16 cellular contexts compared by ENCODE assay signal in genomic region chr22:42116848-42117424, GRCh38. TPM values are rescaled to one million over a fixed set of nuclear protein-coding genes. Genes with fewer than 3 reads are reported as not detected.
DNase-seq lines count a peak whose midpoint lies in the region; ATAC-seq and TF ChIP-seq lines count a peak whose summit lies in the region.
"Had no signal": no experiment of that assay in that cellular context is flagged by ENCODE, and none has a peak within 500 bp of the region (broad histone marks: within the 10 kb centered on the region; RNA-seq: fewer than 3 reads in every experiment).

No MANE protein-coding gene starts in this region.

- no peak overlapping the region for H3K27ac ChIP-seq in mammary epithelial cell (ENCODE audit: insufficient read depth, low read depth, low read length)
- no peak overlapping the region for H3K27ac ChIP-seq in SU-DHL-6 (ENCODE audit: low read depth, low read length)
- H3K27ac ChIP-seq: esophagus squamous epithelium, stomach had no signal

- no peak overlapping the region for H3K4me3 ChIP-seq in mammary epithelial cell (replicated peaks in 1 of 3; ENCODE audit: insufficient read depth in 1 of 3, low read depth in 2 of 3, low read length in 3 of 3)
- H3K4me3 ChIP-seq in SU-DHL-6 (ENCODE audit: insufficient read depth, low read length, poor library complexity, severe bottlenecking): no peak overlapping the region
- H3K4me3 ChIP-seq: esophagus squamous epithelium, stomach had no signal

- POLR2A ChIA-PET in MCF 10A (lab: Yijun Ruan, JAX): interaction anchor here (0.6 to 0.9 kb wide), 3 partner anchors 24 to 326 kb away, joined by 3 to 5 read pairs (median 3); no protein-coding TSS in a partner anchor

- H3K9me3 ChIP-seq in mammary epithelial cell (replicated peaks; ENCODE audit: insufficient read depth, low read length) (peaks cover 7% of the 10 kb centered on the region), SU-DHL-6 (ENCODE audit: insufficient read depth, low read length) (peaks cover 12% of the 10 kb centered on the region; the same call in 1 of the 2 replicates)

- H3K79me2 ChIP-seq in mammary epithelial cell (ENCODE audit: insufficient read depth, low read length) (no peaks in the 10 kb centered on the region), SU-DHL-6 (ENCODE audit: insufficient read depth, low read length) (no peaks in the 10 kb centered on the region)

- in situ Hi-C loops in mammary epithelial cell (cut with MboI; ENCODE audit: low sequenced_read_pairs in 2 of 2): no loop called here

- intact Hi-C loops in MCF 10A (cut with micrococcal nuclease) (no loop called here), mammary epithelial cell (cut with micrococcal nuclease) (no loop called here)

- H3K4me2 ChIP-seq in mammary epithelial cell (ENCODE audit: insufficient read depth, low read depth, low read length) (no peak overlapping the region), SU-DHL-6 (ENCODE audit: low read depth, low read length, poor library complexity, severe bottlenecking) (no peak overlapping the region)

- peak; percentile 20 for DNase-seq in MCF 10A (ENCODE audit: unreplicated experiment)
- no peak for DNase-seq in mammary epithelial cell
- DNase-seq in islet precursor cell: peak; percentile 73
- no peak for DNase-seq in type B pancreatic cell (ENCODE audit: extremely low spot score, unreplicated experiment)
- DNase-seq in stimulated activated naive B cell treated with anti-CD40 and anti-IgM and Interleukin-4, amounts not matched to agents 10 μg/mL and 1 μg/mL and 100 μg/mL, for 72 hours: no peak
- DNase-seq: activated naive CD8-positive, alpha-beta T cell treated with anti-CD3 and anti-CD28 coated beads, Interleukin-2, amount 10 ng/mL, durations not matched to agents 7 days and 5 days; esophagus squamous epithelium; GOT3; NCI-H1105; stomach; T-helper 9 cell had no signal

- no peaks in the 10 kb centered on the region for H3K4me1 ChIP-seq in mammary epithelial cell (ENCODE audit: insufficient read depth, low read length)
- H3K4me1 ChIP-seq: esophagus squamous epithelium had no signal

- H3K36me3 ChIP-seq in mammary epithelial cell (ENCODE audit: insufficient read depth, low read length): no peaks in the 10 kb centered on the region
- no peaks in the 10 kb centered on the region for H3K36me3 ChIP-seq in SU-DHL-6 (ENCODE audit: low read length)
- H3K36me3 ChIP-seq: stomach had no signal

- H3K4me3 Mint-ChIP-seq in MCF 10A (ENCODE audit: unreplicated experiment) (no peak overlapping the region), type B pancreatic cell (no peak overlapping the region)
- H3K4me3 Mint-ChIP-seq in stimulated activated naive B cell treated with anti-CD40 and anti-IgM and Interleukin-4, amounts not matched to agents 10 μg/mL and 1 μg/mL and 100 μg/mL, for 72 hours: no peak overlapping the region
- H3K4me3 Mint-ChIP-seq: activated naive CD8-positive, alpha-beta T cell treated with anti-CD3 and anti-CD28 coated beads, Interleukin-2, amount 10 ng/mL, durations not matched to agents 7 days and 5 days had no signal

- H3K4me1 Mint-ChIP-seq in MCF 10A (ENCODE audit: insufficient read depth, unreplicated experiment) (no peaks in the 10 kb centered on the region), type B pancreatic cell (ENCODE audit: unreplicated experiment) (peaks cover 5% of the 10 kb centered on the region)
- peaks cover 14 to 19% of the 10 kb centered on the region in 2 donors for H3K4me1 Mint-ChIP-seq in stimulated activated naive B cell treated with anti-CD40 and anti-IgM and Interleukin-4, amounts not matched to agents 10 μg/mL and 1 μg/mL and 100 μg/mL, for 72 hours

- BruUV-seq in MCF 10A (replicated peaks; lab: Mats Ljungman, UMichigan) (no TSS peak), mammary epithelial cell (replicated peaks; lab: Mats Ljungman, UMichigan) (no TSS peak)

- H3K27ac Mint-ChIP-seq in MCF 10A (ENCODE audit: low read depth, unreplicated experiment): no peak overlapping the region
- no peak overlapping the region for H3K27ac Mint-ChIP-seq in type B pancreatic cell
- no peak overlapping the region for H3K27ac Mint-ChIP-seq in stimulated activated naive B cell treated with anti-CD40 and anti-IgM and Interleukin-4, amounts not matched to agents 10 μg/mL and 1 μg/mL and 100 μg/mL, for 72 hours
- H3K27ac Mint-ChIP-seq: activated naive CD8-positive, alpha-beta T cell treated with anti-CD3 and anti-CD28 coated beads, Interleukin-2, amount 10 ng/mL, durations not matched to agents 7 days and 5 days had no signal

- H3K36me3 Mint-ChIP-seq in MCF 10A (ENCODE audit: insufficient read depth, unreplicated experiment) (peaks cover 3% of the 10 kb centered on the region), type B pancreatic cell (peaks cover 13% of the 10 kb centered on the region)
- H3K36me3 Mint-ChIP-seq in stimulated activated naive B cell treated with anti-CD40 and anti-IgM and Interleukin-4, amounts not matched to agents 10 μg/mL and 1 μg/mL and 100 μg/mL, for 72 hours: peaks cover 7 to 9% of the 10 kb centered on the region in 2 donors

- no peak overlapping the region for H2AFZ ChIP-seq in mammary epithelial cell (ENCODE audit: low read depth, low read length)
- no peak overlapping the region for H2AFZ ChIP-seq in SU-DHL-6 (ENCODE audit: low read depth, low read length, severe bottlenecking)

- TF ChIP-seq CTCF in MCF 10A (IDR thresholded peaks at IDR 0.05; ENCODE audit: unreplicated experiment): no peak
- TF ChIP-seq CTCF in mammary epithelial cell (conservative IDR thresholded peaks at IDR 0.05 in 1 of 2, IDR thresholded peaks at IDR 0.05 in 1 of 2; ENCODE audit: extremely low read depth in 1 of 2, insufficient read depth in 1 of 2, low read depth in 1 of 2, low read length in 2 of 2): no peak
- peak; percentile 21 for TF ChIP-seq CTCF in SU-DHL-6 (IDR thresholded peaks at IDR 0.05; ENCODE audit: insufficient read depth, low read length, poor library complexity, severe bottlenecking)
- TF ChIP-seq CTCF in type B pancreatic cell (conservative IDR thresholded peaks at IDR 0.05): peak; percentile 30

- dilution Hi-C loops in mammary epithelial cell (cut with HindIII; ENCODE audit: low sequenced_read_pairs): loop anchor here (5.0 to 10.0 kb wide), 3 partner anchors 40 to 325 kb away; no protein-coding TSS in a partner anchor

- H3K9ac ChIP-seq in mammary epithelial cell (ENCODE audit: insufficient read depth, low read length) (no peak overlapping the region), SU-DHL-6 (ENCODE audit: low read length) (no peak overlapping the region)

- H3K27me3 ChIP-seq in mammary epithelial cell (ENCODE audit: insufficient read depth, low read length) (no peaks in the 10 kb centered on the region), SU-DHL-6 (ENCODE audit: low read length) (no peaks in the 10 kb centered on the region)
- H3K27me3 ChIP-seq: esophagus squamous epithelium, stomach had no signal

- CTCF ChIA-PET in MCF 10A (lab: Yijun Ruan, JAX): interaction anchor here (1.6 to 2.4 kb wide), 2 partner anchors 16 to 26 kb away, joined by 4 to 7 read pairs; no protein-coding TSS in a partner anchor
- CTCF ChIA-PET in mammary epithelial cell (lab: Charles Lee; ENCODE audit: low non-redundant PET): no interaction called here

- WGBS in mammary epithelial cell (ENCODE audit: low coverage, missing lambda C conversion rate): 92% methylated on average over 4 of the region's 4 CpGs

- H3F3A ChIP-seq in SU-DHL-6 (ENCODE audit: insufficient read depth): peaks cover 8% of the 10 kb centered on the region; the same call in 1 of the 2 replicates

- no peaks in the 10 kb centered on the region for H4K20me1 ChIP-seq in mammary epithelial cell (ENCODE audit: insufficient read depth, low read length)
- no peaks in the 10 kb centered on the region for H4K20me1 ChIP-seq in SU-DHL-6 (ENCODE audit: low read depth, low read length)

- H3K9me3 Mint-ChIP-seq in MCF 10A (ENCODE audit: unreplicated experiment): no peaks in the 10 kb centered on the region
- peaks cover 4% of the 10 kb centered on the region for H3K9me3 Mint-ChIP-seq in type B pancreatic cell
- H3K9me3 Mint-ChIP-seq in stimulated activated naive B cell treated with anti-CD40 and anti-IgM and Interleukin-4, amounts not matched to agents 10 μg/mL and 1 μg/mL and 100 μg/mL, for 72 hours: peaks cover 3 to 10% of the 10 kb centered on the region in 2 donors

- no peaks in the 10 kb centered on the region for H3K27me3 Mint-ChIP-seq in MCF 10A (ENCODE audit: insufficient read depth, unreplicated experiment)
- H3K27me3 Mint-ChIP-seq in type B pancreatic cell: no peaks in the 10 kb centered on the region
- H3K27me3 Mint-ChIP-seq in stimulated activated naive B cell treated with anti-CD40 and anti-IgM and Interleukin-4, amounts not matched to agents 10 μg/mL and 1 μg/mL and 100 μg/mL, for 72 hours: no peaks in the 10 kb centered on the region
- H3K27me3 Mint-ChIP-seq: activated naive CD8-positive, alpha-beta T cell treated with anti-CD3 and anti-CD28 coated beads, Interleukin-2, amount 10 ng/mL, durations not matched to agents 7 days and 5 days had no signal

- no peaks in the 10 kb centered on the region for H3K9me2 ChIP-seq in SU-DHL-6 (replicated peaks; ENCODE audit: insufficient read depth, low read length)

- ATAC-seq in HG03432 (IDR thresholded peaks at IDR 0.05; ENCODE audit: unreplicated experiment) (no peak), GM21529 (IDR thresholded peaks at IDR 0.05; ENCODE audit: unreplicated experiment) (no peak)
- no peak for ATAC-seq in stimulated activated naive B cell treated with anti-CD40 and anti-IgM and Interleukin-4, amounts not matched to agents 10 μg/mL and 1 μg/mL and 100 μg/mL, for 72 hours (replicated peaks)
- ATAC-seq: sciatic nerve had no signal

RNA-seq across cellular contexts. Expression of gene CYP2D6, which starts 13.7 kb away (rescaled TPM):
- 2.0 and 3.5 TPM in 2 replicates for total RNA-seq in MCF 10A (2022)
- total RNA-seq in mammary epithelial cell: 1 to 10 TPM; 1.0 to 2.7 TPM
- polyA plus RNA-seq in mammary epithelial cell: 0.32 TPM
- polyA minus RNA-seq in mammary epithelial cell: not detected
- total RNA-seq in type B pancreatic cell (ENCODE audit: low replicate concordance): 3.1 and 4.0 TPM in 2 replicates
- total RNA-seq: RPMI7951 had no signal

RNA-seq across cellular contexts. Expression of gene NDUFA6, which starts 26.4 kb away (rescaled TPM):
- 74.9 and 80.4 TPM in 2 replicates for total RNA-seq in MCF 10A (2022)
- 10 to 100 TPM; 32.2 to 98.7 TPM for total RNA-seq in mammary epithelial cell
- polyA plus RNA-seq in mammary epithelial cell: 57.6 TPM
- 32.3 TPM for polyA minus RNA-seq in mammary epithelial cell
- 93.9 and 109 TPM in 2 replicates for total RNA-seq in type B pancreatic cell (ENCODE audit: low replicate concordance)

RNA-seq across cellular contexts. Expression of gene SMDT1, which starts 37.4 kb away (rescaled TPM):
- total RNA-seq in MCF 10A (2022): 76.9 and 96.7 TPM in 2 replicates
- total RNA-seq in mammary epithelial cell: 10 to 100 TPM in 1 of 2 donors, 1 to 10 TPM in 1; 2.7 to 47.1 TPM
- 35.9 TPM for polyA plus RNA-seq in mammary epithelial cell
- 21.2 TPM for polyA minus RNA-seq in mammary epithelial cell
- 80.6 and 102 TPM in 2 replicates for total RNA-seq in type B pancreatic cell (ENCODE audit: low replicate concordance)

RNA-seq across cellular contexts. Expression of gene PHETA2, which starts 42.9 kb away (rescaled TPM):
- total RNA-seq in MCF 10A (2022) (0.27 TPM in 1 of 2 replicates, not detected in the other), mammary epithelial cell (1 to 10 TPM in 1 of 2 donors, under 1 TPM in 1; 0.71 to 4.3 TPM), type B pancreatic cell (ENCODE audit: low replicate concordance) (4.1 and 11.9 TPM in 2 replicates)
- polyA plus RNA-seq in mammary epithelial cell: 1.3 TPM
- 3.8 TPM for polyA minus RNA-seq in mammary epithelial cell

RNA-seq across cellular contexts. Expression of gene NAGA, which starts 46.3 kb away (rescaled TPM):
- 8.0 and 9.1 TPM in 2 replicates for total RNA-seq in MCF 10A (2022)
- total RNA-seq in mammary epithelial cell: 10 to 100 TPM; 15.8 to 23.5 TPM
- polyA plus RNA-seq in mammary epithelial cell: 22.1 TPM
- 44.7 TPM for polyA minus RNA-seq in mammary epithelial cell
- total RNA-seq in type B pancreatic cell (ENCODE audit: low replicate concordance): 24.1 and 35.9 TPM in 2 replicates

Comparison
In these comparisons a context has a peak if more than half of its experiments do, and no peak if none do; other contexts are left out.
1. DNase-seq: peak in MCF 10A (single experiment) and islet precursor cell (single experiment); none in mammary epithelial cell (single experiment), type B pancreatic cell (single experiment) and stimulated activated naive B cell treated with anti-CD40 and anti-IgM and Interleukin-4, amounts not matched to agents 10 μg/mL and 1 μg/mL and 100 μg/mL, for 72 hours (single experiment).
2. CTCF ChIP-seq: peak in SU-DHL-6 (single experiment) and type B pancreatic cell (single experiment); none in MCF 10A (single experiment) and mammary epithelial cell (0 of 2).